ENCODE assay signal across 8 cellular contexts in the genomic region with DNA sequence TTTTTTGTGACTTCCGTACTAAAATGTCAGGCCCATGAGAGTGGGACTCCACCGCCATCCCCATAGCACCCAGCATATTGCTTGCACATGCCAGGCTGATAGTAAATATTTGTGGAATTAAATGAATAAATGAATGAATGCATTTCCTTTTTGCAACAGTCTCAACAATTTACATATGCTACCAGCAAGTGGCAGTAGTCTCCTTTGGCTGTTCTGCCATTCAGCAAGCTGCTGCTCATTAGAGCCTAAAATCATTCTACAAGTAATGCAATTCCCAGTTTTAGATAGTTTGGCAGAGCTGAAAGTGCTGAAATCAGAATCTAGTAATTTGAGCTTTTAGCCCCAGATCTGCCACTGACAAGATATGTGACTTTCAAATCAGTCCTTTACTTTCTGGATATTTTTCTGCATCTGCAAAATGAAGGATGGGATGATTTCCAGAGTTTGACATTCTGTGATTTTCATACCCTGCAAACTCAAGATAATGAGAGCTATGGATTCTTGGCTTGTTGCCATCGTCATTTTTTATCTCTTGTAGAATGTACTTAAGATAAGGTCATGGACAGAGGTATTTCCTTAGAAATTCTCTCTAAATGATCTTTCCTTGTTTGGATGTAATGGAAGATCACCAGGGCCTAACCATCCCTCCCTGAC. TPM values are rescaled to one million over a fixed set of nuclear protein-coding genes. Genes with fewer than 3 reads are reported as not detected.
A peak's percentile ranks its signal among the peaks of the same experiment; 100 is the strongest.
DNase-seq lines count a peak whose midpoint lies in the region; ATAC-seq and TF ChIP-seq lines count a peak whose summit lies in the region.

No MANE protein-coding gene starts in this region.

- H3K27ac ChIP-seq in GM23248 (no peak overlapping the region), OCI-LY3 (ENCODE audit: low read length) (no peak overlapping the region)

- H3F3A ChIP-seq in GM23248 (ENCODE audit: insufficient read depth), result no peaks in the 10 kb centered on the region

- H3K4me1 Mint-ChIP-seq in Calu3 (ENCODE audit: low read depth, unreplicated experiment), result no peaks in the 10 kb centered on the region
- no peaks in the 10 kb centered on the region for H3K4me1 Mint-ChIP-seq in naive thymus-derived CD8-positive, alpha-beta T cell

- POLR2A ChIA-PET in naive thymus-derived CD8-positive, alpha-beta T cell (lab: Charles Lee), result no interaction called here

- CTCF ChIA-PET in Calu3 (lab: Charles Lee), result no interaction called here

- H3K9me3 Mint-ChIP-seq in Calu3 (ENCODE audit: low read depth, unreplicated experiment), result no peaks in the 10 kb centered on the region
- no peaks in the 10 kb centered on the region for H3K9me3 Mint-ChIP-seq in naive thymus-derived CD8-positive, alpha-beta T cell

- H3K9ac ChIP-seq in GM23248 (no peak overlapping the region), OCI-LY3 (ENCODE audit: low read length) (no peak overlapping the region)

- H3K36me3 ChIP-seq in GM23248 (ENCODE audit: low read depth) (no peaks in the 10 kb centered on the region), OCI-LY3 (replicated peaks; ENCODE audit: low read depth, low read length) (no peaks in the 10 kb centered on the region)

- H3K9me2 ChIP-seq in GM23248 (ENCODE audit: insufficient read depth), result no peaks in the 10 kb centered on the region

- no peaks in the 10 kb centered on the region for H3K36me3 Mint-ChIP-seq in Calu3 (ENCODE audit: insufficient read depth, unreplicated experiment)
- no peaks in the 10 kb centered on the region for H3K36me3 Mint-ChIP-seq in naive thymus-derived CD8-positive, alpha-beta T cell

- H3K27me3 ChIP-seq in GM23248 (replicated peaks; ENCODE audit: insufficient read depth) (no peaks in the 10 kb centered on the region), OCI-LY3 (ENCODE audit: low read depth, low read length) (no peaks in the 10 kb centered on the region)

- no peak for ATAC-seq in naive thymus-derived CD8-positive, alpha-beta T cell
- ATAC-seq in HG02759 (IDR thresholded peaks at IDR 0.05; ENCODE audit: unreplicated experiment), result no peak

- H4K20me1 ChIP-seq in GM23248 (ENCODE audit: insufficient read depth) (no peaks in the 10 kb centered on the region), OCI-LY3 (ENCODE audit: insufficient read depth, low read length) (no peaks in the 10 kb centered on the region)

- H3K4me2 ChIP-seq in GM23248 (ENCODE audit: unreplicated experiment) (no peak overlapping the region), OCI-LY3 (ENCODE audit: low read length) (no peak overlapping the region)

- TF ChIP-seq CTCF in Calu3 (IDR thresholded peaks at IDR 0.05; ENCODE audit: unreplicated experiment) (no peak), OCI-LY3 (IDR thresholded peaks at IDR 0.05; ENCODE audit: low read depth, low read length) (peak; percentile 68)

- no peak overlapping the region for H3K4me3 ChIP-seq in GM23248
- H3K4me3 ChIP-seq in OCI-LY3 (ENCODE audit: low read length), result no peak overlapping the region

- BruUV-seq in Calu3 (replicated peaks; lab: Mats Ljungman, UMichigan), result no TSS peak

- no peak overlapping the region for H3K4me3 Mint-ChIP-seq in Calu3 (ENCODE audit: low read depth, unreplicated experiment)
- no peak overlapping the region for H3K4me3 Mint-ChIP-seq in naive thymus-derived CD8-positive, alpha-beta T cell

- in situ Hi-C loops in GM23248 (cut with MboI), result no loop called here

- H3K27ac Mint-ChIP-seq in Calu3 (ENCODE audit: unreplicated experiment), result no peak overlapping the region
- H3K27ac Mint-ChIP-seq in naive thymus-derived CD8-positive, alpha-beta T cell, result peak overlapping the region in 1 of 10 donors; percentile 17

- no peaks in the 10 kb centered on the region for H3K4me1 ChIP-seq in GM23248 (ENCODE audit: insufficient read depth)
- H3K4me1 ChIP-seq in OCI-LY3 (ENCODE audit: low read length), result peaks cover 15% of the 10 kb centered on the region

- 0% methylated on average over 3 of the region's 3 CpGs for WGBS in GM23248 (ENCODE audit: low coverage in 1 of 2, low lambda C conversion rate in 2 of 2, missing lambda C conversion rate in 2 of 2), 2 experiments

- DNase-seq in Calu3, result peak; percentile 22
- DNase-seq in GM23248, result peak; percentile 63
- DNase-seq in dermis microvascular lymphatic vessel endothelial cell (ENCODE audit: low read depth in 2 of 2), result peak; percentile 7 to 39
- peak in 8 of 10 donors; percentile 4 to 66 (median 32) for DNase-seq in naive thymus-derived CD8-positive, alpha-beta T cell
- DNase-seq in DMS79 treated with DMSO at 0.1 percent for 48 hours (lab: John Stamatoyannopoulos, UW), result no peak
- no peak for DNase-seq in GM19240 (ENCODE audit: insufficient read length, low spot score)

- no peaks in the 10 kb centered on the region for H3K9me3 ChIP-seq in GM23248 (ENCODE audit: low read depth)
- no peaks in the 10 kb centered on the region for H3K9me3 ChIP-seq in OCI-LY3 (ENCODE audit: insufficient read depth, low read length)

- H3K27me3 Mint-ChIP-seq in Calu3 (ENCODE audit: unreplicated experiment), result peaks cover 12% of the 10 kb centered on the region
- H3K27me3 Mint-ChIP-seq in naive thymus-derived CD8-positive, alpha-beta T cell, result peaks cover 0 to 1% (median 0%) of the 10 kb centered on the region in 5 donors

- no peak overlapping the region for H2AFZ ChIP-seq in GM23248
- no peak overlapping the region for H2AFZ ChIP-seq in OCI-LY3 (ENCODE audit: low read depth, low read length)

- H3K79me2 ChIP-seq in GM23248 (ENCODE audit: insufficient read depth) (no peaks in the 10 kb centered on the region), OCI-LY3 (ENCODE audit: low read length) (no peaks in the 10 kb centered on the region)

- intact Hi-C loops in Calu3 (cut with micrococcal nuclease; ENCODE audit: unreplicated experiment), result loop anchor here (1.0 to 10.0 kb wide), 3 partner anchors 88 to 450 kb away; no protein-coding TSS in a partner anchor

RNA-seq across cellular contexts. Expression of a gene that starts 35.7 kb away (rescaled TPM):
- total RNA-seq in Calu3 (2022), result 5.7 and 7.2 TPM in 2 replicates
- total RNA-seq in GM23248 (2014; rRNA removed; shearing (Covaris generic)), result 1.9 and 4.4 TPM in 2 replicates
- 1.1 and 1.2 TPM in 2 replicates for polyA plus RNA-seq in GM23248 (2016; fragmentation: Nextera tagmentation; extraction: Ambion mirVana)
- 0.63 and 0.77 TPM in 2 replicates for total RNA-seq in dermis microvascular lymphatic vessel endothelial cell
- total RNA-seq in naive thymus-derived CD8-positive, alpha-beta T cell, result 10 to 100 TPM; 38.6 to 42.3 TPM
- 1 to 10 TPM; 4.1 to 7.4 (median 6.5) TPM for polyA plus RNA-seq in naive thymus-derived CD8-positive, alpha-beta T cell

Comparison
In these comparisons a context has a peak if more than half of its experiments do, and no peak if none do; other contexts are left out.
1. DNase-seq: peak in Calu3 (single experiment), GM23248 (single experiment), dermis microvascular lymphatic vessel endothelial cell (2 of 2) and naive thymus-derived CD8-positive, alpha-beta T cell (8 of 10); none in DMS79 treated with DMSO at 0.1 percent for 48 hours (single experiment) and GM19240 (single experiment).